ENCODE assay signal across 8 cellular contexts in the genomic region with DNA sequence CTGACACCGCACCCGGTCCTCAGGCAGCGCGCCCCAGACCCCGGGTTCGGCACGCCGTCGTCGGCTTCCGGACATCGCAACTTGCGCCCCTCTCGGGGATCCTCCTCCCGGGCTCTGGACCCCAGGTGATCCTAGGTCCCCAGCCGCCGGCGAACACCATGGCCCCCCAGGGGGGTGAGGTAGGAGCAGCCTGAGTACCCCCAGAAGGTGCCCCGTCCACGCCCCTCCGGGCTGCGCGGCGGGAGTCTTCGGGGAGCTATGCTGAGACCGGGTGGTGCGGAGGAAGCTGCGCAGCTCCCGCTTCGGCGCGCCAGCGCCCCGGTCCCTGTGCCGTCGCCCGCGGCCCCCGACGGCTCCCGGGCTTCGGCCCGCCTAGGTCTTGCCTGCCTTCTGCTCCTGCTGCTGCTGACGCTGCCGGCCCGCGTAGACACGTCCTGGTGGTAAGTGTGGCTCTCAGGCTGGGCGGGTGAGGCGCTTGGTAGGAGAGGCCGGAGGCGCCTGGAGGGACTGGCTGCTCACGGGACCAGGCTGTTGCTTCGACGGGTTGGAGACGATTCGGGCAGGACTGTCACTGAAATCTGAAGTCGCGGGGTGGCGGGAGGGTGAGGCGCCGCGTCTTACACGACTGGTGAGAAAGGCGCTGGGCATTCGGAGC. TPM values are rescaled to one million over a fixed set of nuclear protein-coding genes. Genes with fewer than 3 reads are reported as not detected.
DNase-seq lines count a peak whose midpoint lies in the region; ATAC-seq and TF ChIP-seq lines count a peak whose summit lies in the region.

No MANE protein-coding gene starts in this region.

- peaks cover 16% of the 10 kb centered on the region for H3K4me1 ChIP-seq in mammary epithelial cell (ENCODE audit: insufficient read depth, low read length)
- H3K4me1 ChIP-seq in thymus (ENCODE audit: control insufficient read depth, insufficient read depth, low read length): peaks cover 9% of the 10 kb centered on the region

- TF ChIP-seq CTCF in GM12865 (IDR thresholded peaks at IDR 0.05; ENCODE audit: insufficient read depth, low read depth, low read length, missing control alignments): no peak
- TF ChIP-seq CTCF in mammary epithelial cell (conservative IDR thresholded peaks at IDR 0.05 in 1 of 2, IDR thresholded peaks at IDR 0.05 in 1 of 2; ENCODE audit: extremely low read depth in 1 of 2, insufficient read depth in 1 of 2, low read depth in 1 of 2, low read length in 2 of 2): no peak
- no peak for TF ChIP-seq CTCF in lower leg skin (IDR thresholded peaks at IDR 0.05)

- dilution Hi-C loops in mammary epithelial cell (cut with HindIII; ENCODE audit: low sequenced_read_pairs): no loop called here

- ATAC-seq in HG03342 (IDR thresholded peaks at IDR 0.05; ENCODE audit: unreplicated experiment): no peak
- no peak for ATAC-seq in HG03439 (IDR thresholded peaks at IDR 0.05; ENCODE audit: unreplicated experiment)

- TF ChIP-seq POLR2A in lower leg skin (IDR thresholded peaks at IDR 0.05): no peak

- DNase-seq in GM12865 (ENCODE audit: low read depth): no peak
- peak; percentile 22 for DNase-seq in NCI-H69 (lab: John Stamatoyannopoulos, UW)
- DNase-seq in mammary epithelial cell: no peak
- peak in 1 of 2 donors; percentile 17 for DNase-seq in lower leg skin (ENCODE audit: low spot score in 2 of 2)
- DNase-seq in NCI-H1048 (lab: John Stamatoyannopoulos, UW): no peak

- 27% methylated on average over 41 of the region's 66 CpGs for WGBS in mammary epithelial cell (ENCODE audit: low coverage, missing lambda C conversion rate)
- WGBS in lower leg skin, 2 donors: 21 to 25% methylated on average over 22 to 31 of the region's 66 CpGs
- 10% methylated on average over 66 of the region's 66 CpGs for WGBS in thymus

- no peak overlapping the region for H3K27ac ChIP-seq in mammary epithelial cell (ENCODE audit: insufficient read depth, low read depth, low read length)
- no peak overlapping the region for H3K27ac ChIP-seq in thymus (ENCODE audit: low read depth)

- intact Hi-C loops in mammary epithelial cell (cut with micrococcal nuclease): no loop called here
- intact Hi-C loops in lower leg skin (cut with DNase I; ENCODE audit: low total_unique reads): loop anchor here (10.0 kb wide), 2 partner anchors 106 to 196 kb away; a partner anchor contains a TSS

- in situ Hi-C loops in mammary epithelial cell (cut with MboI; ENCODE audit: low sequenced_read_pairs in 2 of 2): loop anchor here in 1 of 2 donors (10.0 kb wide), 1 partner anchor 196 kb away; a partner anchor contains a TSS

- H2AFZ ChIP-seq in mammary epithelial cell (ENCODE audit: low read depth, low read length): peak overlapping the region; percentile 83

- no peaks in the 10 kb centered on the region for H4K20me1 ChIP-seq in mammary epithelial cell (ENCODE audit: insufficient read depth, low read length)

- H3K4me3 ChIP-seq in GM12865 (ENCODE audit: low read depth, low read length): peak overlapping the region; percentile 55; the same call in 1 of the 2 replicates
- H3K4me3 ChIP-seq in mammary epithelial cell (replicated peaks in 1 of 3; ENCODE audit: insufficient read depth in 1 of 3, low read depth in 2 of 3, low read length in 3 of 3): peak overlapping the region; percentile 32 to 59 (median 59)
- peak overlapping the region; percentile 34 for H3K4me3 ChIP-seq in lower leg skin (ENCODE audit: low read depth, poor library complexity, severe bottlenecking)
- peak overlapping the region; percentile 45 for H3K4me3 ChIP-seq in thymus (ENCODE audit: low read length)

- peaks cover 6% of the 10 kb centered on the region for H3K27me3 ChIP-seq in mammary epithelial cell (ENCODE audit: insufficient read depth, low read length)
- peaks cover 46% of the 10 kb centered on the region for H3K27me3 ChIP-seq in thymus (ENCODE audit: control insufficient read depth, insufficient read depth)

- H3K9ac ChIP-seq in mammary epithelial cell (ENCODE audit: insufficient read depth, low read length): no peak overlapping the region

- no peaks in the 10 kb centered on the region for H3K79me2 ChIP-seq in mammary epithelial cell (ENCODE audit: insufficient read depth, low read length)

- H3K4me2 ChIP-seq in mammary epithelial cell (ENCODE audit: insufficient read depth, low read depth, low read length): peak overlapping the region; percentile 88

- H3K36me3 ChIP-seq in mammary epithelial cell (ENCODE audit: insufficient read depth, low read length) (no peaks in the 10 kb centered on the region), thymus (ENCODE audit: control insufficient read depth, insufficient read depth) (no peaks in the 10 kb centered on the region)

- no TSS peak for BruUV-seq in mammary epithelial cell (replicated peaks; lab: Mats Ljungman, UMichigan)

- CTCF ChIA-PET in mammary epithelial cell (lab: Charles Lee; ENCODE audit: low non-redundant PET): no interaction called here

- no peaks in the 10 kb centered on the region for H3K9me3 ChIP-seq in mammary epithelial cell (replicated peaks; ENCODE audit: insufficient read depth, low read length)
- no peaks in the 10 kb centered on the region for H3K9me3 ChIP-seq in thymus (ENCODE audit: control insufficient read depth)

RNA-seq across cellular contexts. Expression of a gene that starts 0.4 kb away (rescaled TPM):
- total RNA-seq in mammary epithelial cell: 1 to 10 TPM in 1 of 2 donors, under 1 TPM in 1; 0.67 to 1.4 TPM
- polyA plus RNA-seq in mammary epithelial cell: 0.29 TPM
- not detected for polyA minus RNA-seq in mammary epithelial cell
- 10 to 100 TPM; 20.2 to 37.7 (median 23.4) TPM for total RNA-seq in lower leg skin
- polyA plus RNA-seq in thymus: 0.64 TPM

Comparison
In these comparisons a context has a peak if more than half of its experiments do, and no peak if none do; other contexts are left out.
1. RNA of a gene that starts 0.4 kb away (total RNA-seq): 20.2 to 37.7 TPM in lower leg skin; 0.67 to 1.4 TPM in mammary epithelial cell; every median in the first group is over 4 times any median in the second.
2. Peak in every context shown above with its lines, with median percentiles within 50 percentile points of each other: H3K4me3 ChIP-seq.